Comparison of ENCODE assay signal across 15 cellular contexts in genomic region chr6:138977646-138978167, GRCh38. TPM values are rescaled to one million over a fixed set of nuclear protein-coding genes. Genes with fewer than 3 reads are reported as not detected.
DNase-seq lines count a peak whose midpoint lies in the region; ATAC-seq and TF ChIP-seq lines count a peak whose summit lies in the region.
"Had no signal": no experiment of that assay in that cellular context is flagged by ENCODE, and none has a peak within 500 bp of the region (broad histone marks: within the 10 kb centered on the region; RNA-seq: fewer than 3 reads in every experiment).

No MANE protein-coding gene starts in this region.

- H3K4me3 ChIP-seq in GM23338 (no peak overlapping the region), trophoblast cell (ENCODE audit: low read depth, low read length) (no peak overlapping the region), foreskin fibroblast (ENCODE audit: low read depth in 1 of 2, low read length in 2 of 2) (no peak overlapping the region)

- H3K4me2 ChIP-seq in GM23338, result 0 out of 2 replicates have a peak overlapping the region, but pooled peaks have one; percentile 17
- no peak overlapping the region for H3K4me2 ChIP-seq in trophoblast cell (ENCODE audit: low read length)

- no peak overlapping the region for H2AFZ ChIP-seq in GM23338
- no peak overlapping the region for H2AFZ ChIP-seq in trophoblast cell (ENCODE audit: insufficient read depth, low read length, poor library complexity)

- CTCF ChIA-PET in CD4-positive, alpha-beta T cell (lab: Charles Lee), result no interaction called here

- no peak overlapping the region for H3K23ac ChIP-seq in trophoblast cell (ENCODE audit: low read length)

- no peak overlapping the region for H4K91ac ChIP-seq in trophoblast cell (ENCODE audit: low read depth, low read length)

- no peak overlapping the region for H3K27ac Mint-ChIP-seq in GM23338
- H3K27ac Mint-ChIP-seq in CD4-positive, alpha-beta T cell, result no peak overlapping the region
- H3K27ac Mint-ChIP-seq: CD14-positive monocyte had no signal

- H3K36me3 ChIP-seq in GM23338 (ENCODE audit: insufficient read depth) (no peaks in the 10 kb centered on the region), trophoblast cell (ENCODE audit: control insufficient read depth in 1 of 2, insufficient read depth in 2 of 2, low read length in 2 of 2) (no peaks in the 10 kb centered on the region)

- no peaks in the 10 kb centered on the region for H3K9me3 Mint-ChIP-seq in GM23338
- H3K9me3 Mint-ChIP-seq in CD4-positive, alpha-beta T cell, result no peaks in the 10 kb centered on the region
- H3K9me3 Mint-ChIP-seq: CD14-positive monocyte; CD8-positive, alpha-beta memory T cell had no signal

- no peak overlapping the region for H2AK5ac ChIP-seq in trophoblast cell (ENCODE audit: low read length)

- no peak overlapping the region for H2BK120ac ChIP-seq in trophoblast cell (ENCODE audit: insufficient read depth, low read length, poor library complexity)

- peaks cover 98% of the 10 kb centered on the region for H3K79me2 ChIP-seq in GM23338 (replicated peaks; ENCODE audit: insufficient read depth)
- peaks cover 6% of the 10 kb centered on the region for H3K79me2 ChIP-seq in trophoblast cell (ENCODE audit: control insufficient read depth, insufficient read depth, low read length, poor library complexity)

- H3K27ac ChIP-seq in GM23338 (ENCODE audit: low read depth), result no peak overlapping the region
- no peak overlapping the region for H3K27ac ChIP-seq in trophoblast cell (ENCODE audit: low read depth, low read length)
- no peak overlapping the region for H3K27ac ChIP-seq in CD4-positive, alpha-beta T cell (ENCODE audit: low read depth, low read length)
- H3K27ac ChIP-seq: 22Rv1 had no signal

- H2BK5ac ChIP-seq in trophoblast cell (ENCODE audit: low read depth, low read length, poor library complexity), result no peak overlapping the region

- no CpG with 5 or more reads among the region's 1 CpG for WGBS in trophoblast cell (ENCODE audit: extremely low coverage, insufficient coverage, insufficient read length)

- peak; percentile 68 for DNase-seq in GM23338 (ENCODE audit: low spot score)
- peak; percentile 41 for DNase-seq in NCI-H69 (lab: John Stamatoyannopoulos, UW)
- peak; percentile 80 to 97 for DNase-seq in trophoblast cell
- no peak for DNase-seq in foreskin fibroblast
- no peak for DNase-seq in mesenteric fat pad (ENCODE audit: low spot score)
- no peak for DNase-seq in CD4-positive, alpha-beta T cell
- no peak for DNase-seq in activated CD4-positive, alpha-beta T cell treated with anti-CD3 and anti-CD28 coated beads for 4 hours
- DNase-seq: Caco-2; CD8-positive, alpha-beta memory T cell; DND-41; GDM1; H7 had no signal

- 0 out of 2 replicates have a peak, but pooled peaks cover 6% of the 10 kb centered on the region for H4K20me1 ChIP-seq in GM23338 (replicated peaks; ENCODE audit: insufficient read depth)

- no peaks in the 10 kb centered on the region for H3K9me2 ChIP-seq in GM23338 (ENCODE audit: insufficient read depth)

- no peak overlapping the region for H4K8ac ChIP-seq in trophoblast cell (ENCODE audit: low read depth, low read length)

- H3K14ac ChIP-seq in trophoblast cell (ENCODE audit: low read length), result no peak overlapping the region

- intact Hi-C loops in CD4-positive, alpha-beta T cell (cut with DNase I, micrococcal nuclease), result no loop called here

- H4K12ac ChIP-seq in trophoblast cell (ENCODE audit: low read depth, low read length), result no peak overlapping the region

- no peak overlapping the region for H2BK12ac ChIP-seq in trophoblast cell (ENCODE audit: low read length)

- H3K9ac ChIP-seq in trophoblast cell (ENCODE audit: low read length), result no peak overlapping the region

- ATAC-seq in GM23338 (peak; percentile 68), esophagus mucosa (peak; percentile 47)
- ATAC-seq in CD4-positive, alpha-beta T cell (ENCODE audit: poor library complexity), result no peak

- TF ChIP-seq CTCF in GM23338 (conservative IDR thresholded peaks at IDR 0.05; ENCODE audit: low read depth in 2 of 2) (no peak), foreskin fibroblast (IDR thresholded peaks at IDR 0.05; ENCODE audit: low read depth, low read length) (no peak)
- TF ChIP-seq CTCF in CD4-positive, alpha-beta T cell (IDR thresholded peaks at IDR 0.05), result no peak

- peaks cover 62% of the 10 kb centered on the region for H3K4me1 ChIP-seq in GM23338 (ENCODE audit: insufficient read depth)
- H3K4me1 ChIP-seq in trophoblast cell (ENCODE audit: control insufficient read depth in 1 of 2, insufficient read depth in 2 of 2, low read length in 2 of 2), result peaks cover 0 to 2% of the 10 kb centered on the region in 2 experiments

- peaks cover 61% of the 10 kb centered on the region for H3K4me1 Mint-ChIP-seq in GM23338
- peaks cover 48% of the 10 kb centered on the region for H3K4me1 Mint-ChIP-seq in CD4-positive, alpha-beta T cell (ENCODE audit: low read depth)

- no peaks in the 10 kb centered on the region for H3K36me3 Mint-ChIP-seq in GM23338 (ENCODE audit: low read depth)
- H3K36me3 Mint-ChIP-seq in CD4-positive, alpha-beta T cell (ENCODE audit: low read depth), result no peaks in the 10 kb centered on the region
- H3K36me3 Mint-ChIP-seq: CD14-positive monocyte; CD8-positive, alpha-beta memory T cell had no signal

- H3F3A ChIP-seq in GM23338 (replicated peaks; ENCODE audit: low read depth), result no peaks in the 10 kb centered on the region

- H3K9me3 ChIP-seq in trophoblast cell (ENCODE audit: insufficient read depth, low read depth, low read length), result no peaks in the 10 kb centered on the region
- no peaks in the 10 kb centered on the region for H3K9me3 ChIP-seq in CD4-positive, alpha-beta T cell (ENCODE audit: control insufficient read depth, low read length)
- H3K9me3 ChIP-seq: Caco-2 had no signal

- no peaks in the 10 kb centered on the region for H3K79me1 ChIP-seq in trophoblast cell (ENCODE audit: low read length)

- H3K27me3 Mint-ChIP-seq in GM23338 (ENCODE audit: insufficient read depth, low read depth, poor library complexity), result peaks cover 4% of the 10 kb centered on the region
- no peaks in the 10 kb centered on the region for H3K27me3 Mint-ChIP-seq in CD4-positive, alpha-beta T cell
- H3K27me3 Mint-ChIP-seq: CD8-positive, alpha-beta memory T cell had no signal

- H3K27me3 ChIP-seq in GM23338 (ENCODE audit: insufficient read depth), result no peaks in the 10 kb centered on the region
- no peaks in the 10 kb centered on the region for H3K27me3 ChIP-seq in trophoblast cell (ENCODE audit: insufficient read depth, low read length)
- H3K27me3 ChIP-seq in CD4-positive, alpha-beta T cell (ENCODE audit: control insufficient read depth, insufficient read depth, low read length), result no peaks in the 10 kb centered on the region

- H3K4ac ChIP-seq in trophoblast cell (ENCODE audit: low read depth, low read length), result no peak overlapping the region

- H3K4me3 Mint-ChIP-seq in GM23338, result no peak overlapping the region
- H3K4me3 Mint-ChIP-seq in CD4-positive, alpha-beta T cell, result no peak overlapping the region
- H3K4me3 Mint-ChIP-seq: CD14-positive monocyte had no signal

- POLR2A ChIA-PET in CD4-positive, alpha-beta T cell (lab: Charles Lee), result no interaction called here

- no peak overlapping the region for H3K18ac ChIP-seq in trophoblast cell (ENCODE audit: low read length)

TF ChIP-seq in GM23338, 12 proteins besides CTCF, POLR2A, EP300 and RAD21:
- TF ChIP-seq REST (IDR thresholded peaks at IDR 0.05; ENCODE audit: unreplicated experiment) (no peak), NANOG (IDR thresholded peaks at IDR 0.05; ENCODE audit: borderline replicate concordance) (peak; percentile 72), CREB1 (CRISPR knock-in tag; IDR thresholded peaks at IDR 0.05; ENCODE audit: low read depth) (no peak)

RNA-seq across cellular contexts. Expression of gene REPS1, which starts 10.3 kb away (rescaled TPM):
- total RNA-seq in GM23338 (2014; rRNA removed; shearing (Covaris generic)), result 60.0 and 65.7 TPM in 2 replicates
- 41.1 and 46.0 TPM in 2 replicates for polyA plus RNA-seq in GM23338 (2016; fragmentation: Nextera tagmentation; extraction: Ambion mirVana)
- total RNA-seq in esophagus mucosa, result 42.2 TPM
- polyA plus RNA-seq in trophoblast cell (2013), result 51.8 and 52.2 TPM in 2 replicates
- 34.5 TPM for total RNA-seq in mesenteric fat pad
- total RNA-seq in CD4-positive, alpha-beta T cell, result 10 to 100 TPM; 54.0 to 56.6 TPM

RNA-seq across cellular contexts. Expression of gene ABRACL, which starts 50.8 kb away (rescaled TPM):
- 134 and 160 TPM in 2 replicates for total RNA-seq in GM23338 (2014; rRNA removed; shearing (Covaris generic))
- 502 and 516 TPM in 2 replicates for polyA plus RNA-seq in GM23338 (2016; fragmentation: Nextera tagmentation; extraction: Ambion mirVana)
- total RNA-seq in esophagus mucosa (36.4 TPM), mesenteric fat pad (23.8 TPM)
- polyA plus RNA-seq in trophoblast cell (2013), result 148 and 152 TPM in 2 replicates
- 10 to 100 TPM; 36.8 to 40.6 TPM for total RNA-seq in CD4-positive, alpha-beta T cell

Comparison
In these comparisons a context has a peak if more than half of its experiments do, and no peak if none do; other contexts are left out.
1. DNase-seq: peak in GM23338 (single experiment), NCI-H69 (single experiment) and trophoblast cell (2 of 2); none in foreskin fibroblast (0 of 2), mesenteric fat pad (single experiment), CD4-positive, alpha-beta T cell (0 of 10) and activated CD4-positive, alpha-beta T cell treated with anti-CD3 and anti-CD28 coated beads for 4 hours (0 of 2).